8 cellular contexts compared by ENCODE assay signal in genomic region chr4:2792711-2793577, GRCh38. TPM values are rescaled to one million over a fixed set of nuclear protein-coding genes. Genes with fewer than 3 reads are reported as not detected.
DNase-seq lines count a peak whose midpoint lies in the region; ATAC-seq, FAIRE-seq and TF ChIP-seq lines count a peak whose summit lies in the region.

Gene SH3BP2, plus strand, starts transcription at chr4:2793085. Its CDS starts 27,533 bp downstream, at chr4:2820618.

- intact Hi-C loops in upper lobe of right lung (cut with DNase I), result no loop called here

- no peaks in the 10 kb centered on the region for H3K36me3 Mint-ChIP-seq in neural crest cell (ENCODE audit: low read depth)

- peak within 1 kb of the TSS; percentile 59 for H3K4me3 Mint-ChIP-seq in neural crest cell

- no peak for TF ChIP-seq CTCF in GM20000 (IDR thresholded peaks at IDR 0.05; ENCODE audit: extremely low read depth, missing control alignments)
- TF ChIP-seq CTCF in OCI-LY3 (IDR thresholded peaks at IDR 0.05; ENCODE audit: low read depth, low read length), result no peak
- TF ChIP-seq CTCF in neural crest cell (conservative IDR thresholded peaks at IDR 0.05), result no peak
- TF ChIP-seq CTCF in upper lobe of right lung (IDR thresholded peaks at IDR 0.05), result no peak

- peak within 1 kb of the TSS; percentile 28; the same call in 1 of the 2 replicates for H3K9ac ChIP-seq in OCI-LY3 (ENCODE audit: low read length)

- H3K9me3 ChIP-seq in OCI-LY3 (ENCODE audit: insufficient read depth, low read length), result no peaks in the 10 kb centered on the region
- no peaks in the 10 kb centered on the region for H3K9me3 ChIP-seq in upper lobe of right lung

- peaks cover 37% of the 10 kb centered on the region for H3K4me1 ChIP-seq in OCI-LY3 (ENCODE audit: low read length)
- H3K4me1 ChIP-seq in upper lobe of right lung, result peaks cover 59% of the 10 kb centered on the region

- no peak within 1 kb of the TSS for H3K27ac Mint-ChIP-seq in neural crest cell (ENCODE audit: unreplicated experiment)

- H3K4me1 Mint-ChIP-seq in neural crest cell, result peaks cover 6% of the 10 kb centered on the region

- no peaks in the 10 kb centered on the region for H4K20me1 ChIP-seq in OCI-LY3 (ENCODE audit: insufficient read depth, low read length)

- DNase-seq in AG08396 (ENCODE audit: low spot score) (peak; percentile 91), GM20000 (ENCODE audit: low spot score) (peak; percentile 90), frontal cortex (ENCODE audit: low spot score in 2 of 2) (peak; percentile 69 to 85), neural crest cell (ENCODE audit: low read depth, low spot score) (peak; percentile 60), upper lobe of right lung (peak; percentile 93)
- DNase-seq in activated naive CD4-positive, alpha-beta T cell treated with Interleukin-2 at 50 U/mL for 16 hours, result peak; percentile 64

- H3K27ac ChIP-seq in OCI-LY3 (ENCODE audit: low read length) (no peak within 1 kb of the TSS), upper lobe of right lung (peak within 1 kb of the TSS; percentile 87)

- peaks cover 18% of the 10 kb centered on the region for H3K27me3 Mint-ChIP-seq in neural crest cell (ENCODE audit: low read depth)

- no peak for FAIRE-seq in frontal cortex (lab: Jason Lieb, UNC)

- H3K79me2 ChIP-seq in OCI-LY3 (ENCODE audit: low read length), result no peaks in the 10 kb centered on the region

- ATAC-seq in upper lobe of right lung, result peak; percentile 81
- no peak for ATAC-seq in GM19395 (IDR thresholded peaks at IDR 0.05; ENCODE audit: unreplicated experiment)

- no peaks in the 10 kb centered on the region for H3K9me3 Mint-ChIP-seq in neural crest cell

- peak within 1 kb of the TSS; percentile 61 for H3K4me2 ChIP-seq in OCI-LY3 (ENCODE audit: low read length)

- no peaks in the 10 kb centered on the region for H3K27me3 ChIP-seq in OCI-LY3 (ENCODE audit: low read depth, low read length)
- no peaks in the 10 kb centered on the region for H3K27me3 ChIP-seq in upper lobe of right lung

- H3K4me3 ChIP-seq in OCI-LY3 (ENCODE audit: low read length), result peak within 1 kb of the TSS; percentile 70
- H3K4me3 ChIP-seq in upper lobe of right lung, result peak within 1 kb of the TSS; percentile 75

- H3K36me3 ChIP-seq in OCI-LY3 (replicated peaks; ENCODE audit: low read depth, low read length) (no peaks in the 10 kb centered on the region), upper lobe of right lung (no peaks in the 10 kb centered on the region)

- no peak within 1 kb of the TSS for H2AFZ ChIP-seq in OCI-LY3 (ENCODE audit: low read depth, low read length)

RNA-seq across cellular contexts. Expression of gene SH3BP2, which starts in this region (rescaled TPM):
- total RNA-seq in frontal cortex, result 19.6 TPM
- total RNA-seq in neural crest cell, result 34.8 and 39.1 TPM in 2 replicates
- 99.0 TPM for total RNA-seq in upper lobe of right lung
